In genomic region chr12:32502693-32503510, GRCh38 we compare ENCODE assay signal across 9 cellular contexts.
DNase-seq lines count a peak whose midpoint lies in the region; ATAC-seq and TF ChIP-seq lines count a peak whose summit lies in the region.
"Had no signal": no experiment of that assay in that cellular context is flagged by ENCODE, and none has a peak within 500 bp of the region (broad histone marks: within the 10 kb centered on the region; RNA-seq: fewer than 3 reads in every experiment).

No MANE protein-coding gene starts in this region.

- DNase-seq in EL (peak; percentile 23), SK-N-MC (ENCODE audit: low read depth, low spot score) (no peak), ACHN (no peak), GM19240 (ENCODE audit: insufficient read length, low spot score) (no peak)
- DNase-seq in activated CD8-positive, alpha-beta memory T cell treated with anti-CD3 and anti-CD28 coated beads, Interleukin-2, amount 10 ng/mL, durations not matched to agents 7 days and 5 days = no peak

- peak overlapping the region; percentile 65 for H3K9ac ChIP-seq in SK-N-MC (ENCODE audit: insufficient read length)
- H3K9ac ChIP-seq in parathyroid adenoma = no peak overlapping the region

- H3K4me1 Mint-ChIP-seq in activated CD8-positive, alpha-beta memory T cell treated with anti-CD3 and anti-CD28 coated beads, Interleukin-2, amount 10 ng/mL, durations not matched to agents 7 days and 5 days = peaks cover 2% of the 10 kb centered on the region

- no peak overlapping the region for H3K27ac Mint-ChIP-seq in activated CD8-positive, alpha-beta memory T cell treated with anti-CD3 and anti-CD28 coated beads, Interleukin-2, amount 10 ng/mL, durations not matched to agents 7 days and 5 days
- H3K27ac Mint-ChIP-seq: stimulated activated effector memory CD8-positive, alpha-beta T cell treated with anti-CD3 and anti-CD28 coated beads, Interleukin-12 subunit alpha, Interleukin-12 subunit beta, amount 100 ng/mL, for 72 hours had no signal

- in situ Hi-C loops in ACHN (cut with HindIII; ENCODE audit: low pct_ligation_motif_present, low pct_unique_long_range_greater_than_20kb, low sequenced_read_pairs) = no loop called here

- H3K4me2 ChIP-seq in parathyroid adenoma (ENCODE audit: low read length) = peak overlapping the region; percentile 52

- H3K27ac ChIP-seq in SK-N-MC = peak overlapping the region; percentile 70; the same call in 1 of the 2 replicates
- peak overlapping the region in 3 of 4 donors; percentile 9 to 45 (median 34) for H3K27ac ChIP-seq in gastroesophageal sphincter
- peak overlapping the region; percentile 1 for H3K27ac ChIP-seq in parathyroid adenoma

- 21 to 23% methylated on average over 3 of the region's 3 CpGs for WGBS in gastroesophageal sphincter (ENCODE audit: low coverage in 1 of 2), 2 donors

- no peaks in the 10 kb centered on the region for H3K36me3 ChIP-seq in SK-N-MC (ENCODE audit: insufficient read depth, low read length)
- no peaks in the 10 kb centered on the region for H3K36me3 ChIP-seq in gastroesophageal sphincter
- no peaks in the 10 kb centered on the region for H3K36me3 ChIP-seq in parathyroid adenoma (ENCODE audit: control insufficient read depth, insufficient read depth, low read length)

- no peak overlapping the region for H3K4me3 Mint-ChIP-seq in activated CD8-positive, alpha-beta memory T cell treated with anti-CD3 and anti-CD28 coated beads, Interleukin-2, amount 10 ng/mL, durations not matched to agents 7 days and 5 days
- H3K4me3 Mint-ChIP-seq: stimulated activated effector memory CD8-positive, alpha-beta T cell treated with anti-CD3 and anti-CD28 coated beads, Interleukin-12 subunit alpha, Interleukin-12 subunit beta, amount 100 ng/mL, for 72 hours had no signal

- H3K79me2 ChIP-seq in parathyroid adenoma = peaks cover 40% of the 10 kb centered on the region

- CTCF ChIA-PET in activated CD8-positive, alpha-beta memory T cell treated with anti-CD3 and anti-CD28 coated beads, Interleukin-2, amount 10 ng/mL, durations not matched to agents 7 days and 5 days (lab: Charles Lee) = no interaction called here

- no peaks in the 10 kb centered on the region for H3K27me3 Mint-ChIP-seq in activated CD8-positive, alpha-beta memory T cell treated with anti-CD3 and anti-CD28 coated beads, Interleukin-2, amount 10 ng/mL, durations not matched to agents 7 days and 5 days

- H3K9me3 ChIP-seq in SK-N-MC (ENCODE audit: low read depth, low read length) (no peaks in the 10 kb centered on the region), gastroesophageal sphincter (no peaks in the 10 kb centered on the region), parathyroid adenoma (ENCODE audit: control insufficient read depth, low read length) (no peaks in the 10 kb centered on the region)

- H3K36me3 Mint-ChIP-seq in activated CD8-positive, alpha-beta memory T cell treated with anti-CD3 and anti-CD28 coated beads, Interleukin-2, amount 10 ng/mL, durations not matched to agents 7 days and 5 days = no peaks in the 10 kb centered on the region
- H3K36me3 Mint-ChIP-seq: stimulated activated effector memory CD8-positive, alpha-beta T cell treated with anti-CD3 and anti-CD28 coated beads, Interleukin-12 subunit alpha, Interleukin-12 subunit beta, amount 100 ng/mL, for 72 hours had no signal

- peak overlapping the region; percentile 84 for H3K4me3 ChIP-seq in SK-N-MC
- peak overlapping the region in 1 of 2 donors; percentile 29 for H3K4me3 ChIP-seq in gastroesophageal sphincter
- H3K4me3 ChIP-seq in parathyroid adenoma (ENCODE audit: low read depth, low read length) = peak overlapping the region; percentile 21

- TF ChIP-seq POLR2A in gastroesophageal sphincter (IDR thresholded peaks at IDR 0.05) = no peak

- no peak for TF ChIP-seq CTCF in gastroesophageal sphincter (IDR thresholded peaks at IDR 0.05)
- no peak for TF ChIP-seq CTCF in parathyroid adenoma (IDR thresholded peaks at IDR 0.05)

- peak; percentile 80 for ATAC-seq in gastroesophageal sphincter
- ATAC-seq in HG03457 (IDR thresholded peaks at IDR 0.05; ENCODE audit: unreplicated experiment) = no peak
- ATAC-seq in activated CD8-positive, alpha-beta memory T cell treated with anti-CD3 and anti-CD28 coated beads, Interleukin-2, amount 10 ng/mL, durations not matched to agents 7 days and 5 days = no peak
- ATAC-seq: stimulated activated effector memory CD8-positive, alpha-beta T cell treated with anti-CD3 and anti-CD28 coated beads, Interleukin-12 subunit alpha, Interleukin-12 subunit beta, amount 100 ng/mL, for 72 hours had no signal

- H3K9me3 Mint-ChIP-seq in activated CD8-positive, alpha-beta memory T cell treated with anti-CD3 and anti-CD28 coated beads, Interleukin-2, amount 10 ng/mL, durations not matched to agents 7 days and 5 days (ENCODE audit: low read depth) = no peaks in the 10 kb centered on the region
- H3K9me3 Mint-ChIP-seq: stimulated activated effector memory CD8-positive, alpha-beta T cell treated with anti-CD3 and anti-CD28 coated beads, Interleukin-12 subunit alpha, Interleukin-12 subunit beta, amount 100 ng/mL, for 72 hours had no signal

- no peak for TF ChIP-seq EP300 in gastroesophageal sphincter (IDR thresholded peaks at IDR 0.05)

- H3K4me1 ChIP-seq in gastroesophageal sphincter = peaks cover 7 to 58% (median 10%) of the 10 kb centered on the region in 3 donors
- H3K4me1 ChIP-seq in parathyroid adenoma = peaks cover 21% of the 10 kb centered on the region

- no peaks in the 10 kb centered on the region for H3K27me3 ChIP-seq in gastroesophageal sphincter
- H3K27me3 ChIP-seq in parathyroid adenoma (ENCODE audit: control insufficient read depth, insufficient read depth, low read length) = no peaks in the 10 kb centered on the region

- peak overlapping the region; percentile 48 for H2AFZ ChIP-seq in parathyroid adenoma

Comparison
In these comparisons a context has a peak if more than half of its experiments do, and no peak if none do; other contexts are left out.
1. H3K27ac ChIP-seq: peak in every context shown above with its lines; median percentile 70 in SK-N-MC; 34 in gastroesophageal sphincter; 1 in parathyroid adenoma.